In genomic region chr1:55369474-55369873, GRCh38 we compare ENCODE assay signal across 18 cellular contexts.
A peak's percentile ranks its signal among the peaks of the same experiment; 100 is the strongest.
DNase-seq lines count a peak whose midpoint lies in the region; ATAC-seq and TF ChIP-seq lines count a peak whose summit lies in the region.
"Had no signal": no experiment of that assay in that cellular context is flagged by ENCODE, and none has a peak within 500 bp of the region (broad histone marks: within the 10 kb centered on the region; RNA-seq: fewer than 3 reads in every experiment).

No MANE protein-coding gene starts in this region.

- no peaks in the 10 kb centered on the region for H3K4me1 ChIP-seq in lung (ENCODE audit: control insufficient read depth in 2 of 2, insufficient read depth in 2 of 2, low read length in 2 of 2)
- no peaks in the 10 kb centered on the region for H3K4me1 ChIP-seq in tibial artery
- H3K4me1 ChIP-seq: adrenal gland, gastroesophageal sphincter, right lobe of liver, stomach had no signal

- no peaks in the 10 kb centered on the region for H3K36me3 ChIP-seq in lung (ENCODE audit: control insufficient read depth in 2 of 2, insufficient read depth in 2 of 2, low read length in 2 of 2)
- H3K36me3 ChIP-seq in tibial artery, result no peaks in the 10 kb centered on the region
- H3K36me3 ChIP-seq: adrenal gland, gastroesophageal sphincter, right lobe of liver, stomach had no signal

- 82 to 86% methylated on average over 6 of the region's 6 CpGs for WGBS in lung, 2 donors

- H3K27ac ChIP-seq in lung (ENCODE audit: low read depth in 1 of 2, low read length in 1 of 2) (no peak overlapping the region), tibial artery (no peak overlapping the region)
- H3K27ac ChIP-seq: adrenal gland, gastroesophageal sphincter, right lobe of liver, stomach had no signal

- H3K4me3 ChIP-seq in choroid plexus epithelial cell (ENCODE audit: low read depth, low read length), result no peak overlapping the region
- H3K4me3 ChIP-seq in lung, result no peak overlapping the region
- H3K4me3 ChIP-seq in tibial artery, result no peak overlapping the region
- H3K4me3 ChIP-seq: adrenal gland, gastroesophageal sphincter, right lobe of liver, stomach had no signal

- H3K9me3 ChIP-seq in lung (ENCODE audit: control insufficient read depth in 2 of 2, insufficient read depth in 1 of 2, low read length in 1 of 2), result peaks cover 0 to 3% of the 10 kb centered on the region in 2 donors
- no peaks in the 10 kb centered on the region for H3K9me3 ChIP-seq in tibial artery
- H3K9me3 ChIP-seq: adrenal gland, right lobe of liver had no signal

- TF ChIP-seq CTCF in choroid plexus epithelial cell (conservative IDR thresholded peaks at IDR 0.05; ENCODE audit: low read depth, low read length) (no peak), lung (IDR thresholded peaks at IDR 0.05; ENCODE audit: control extremely low read depth, extremely low read depth) (no peak), tibial artery (IDR thresholded peaks at IDR 0.05) (no peak)

- ATAC-seq in lung (ENCODE audit: insufficient read depth, low FRiP score), result no peak
- ATAC-seq: gastroesophageal sphincter, Panc1, right lobe of liver had no signal

- DNase-seq in Daoy (ENCODE audit: low read depth) (peak; percentile 65), M059J (ENCODE audit: low read depth) (peak; percentile 62), choroid plexus epithelial cell (ENCODE audit: low read depth) (peak; percentile 17), lung (ENCODE audit: low spot score) (peak; percentile 9), tibial artery (no peak), NCI-H2081 (lab: John Stamatoyannopoulos, UW) (no peak)
- no peak for DNase-seq in stimulated activated CD4-positive, alpha-beta T cell treated with anti-CD3 and anti-CD28 coated beads, Interleukin-4, amount 100 ng/mL, for 24 hours
- DNase-seq: activated CD4-positive, alpha-beta T cell treated with anti-CD3 and anti-CD28 coated beads for 48 hours; activated CD8-positive, alpha-beta memory T cell treated with anti-CD3 and anti-CD28 coated beads, Interleukin-2, amount 50 U/mL, for 4 hours; activated gamma-delta T cell; adrenal gland; NCI-H1417; occipital lobe; right lobe of liver; stimulated activated CD4-positive, alpha-beta T cell treated with anti-CD3 and anti-CD28 coated beads, Interleukin-1b, Interleukin-23, amount 100 ng/mL, for 48 hours; stomach had no signal

- intact Hi-C loops in tibial artery (cut with DNase I; ENCODE audit: low total_unique reads), result no loop called here

- H3K27me3 ChIP-seq in lung (ENCODE audit: control insufficient read depth, insufficient read depth) (no peaks in the 10 kb centered on the region), tibial artery (no peaks in the 10 kb centered on the region)
- H3K27me3 ChIP-seq: gastroesophageal sphincter, right lobe of liver, stomach had no signal

Comparison
In these comparisons a context has a peak if more than half of its experiments do, and no peak if none do; other contexts are left out.
1. DNase-seq: peak in Daoy (single experiment), M059J (single experiment), choroid plexus epithelial cell (single experiment) and lung (single experiment); none in stimulated activated CD4-positive, alpha-beta T cell treated with anti-CD3 and anti-CD28 coated beads, Interleukin-4, amount 100 ng/mL, for 24 hours (single experiment), tibial artery (0 of 2) and NCI-H2081 (0 of 2).